Comparison of ENCODE assay signal across 13 cellular contexts in genomic region chr12:58148405-58148804, GRCh38.
DNase-seq lines count a peak whose midpoint lies in the region; ATAC-seq, FAIRE-seq and TF ChIP-seq lines count a peak whose summit lies in the region.
"Had no signal": no experiment of that assay in that cellular context is flagged by ENCODE, and none has a peak within 500 bp of the region (broad histone marks: within the 10 kb centered on the region; RNA-seq: fewer than 3 reads in every experiment).

No MANE protein-coding gene starts in this region.

- H3K27ac Mint-ChIP-seq in naive thymus-derived CD8-positive, alpha-beta T cell: no peak overlapping the region
- H3K27ac Mint-ChIP-seq: activated T-helper 1 cell treated with anti-CD3 and anti-CD28 coated beads, Interleukin-12 subunit alpha, Interleukin-12 subunit beta, Interleukin-2, Interleukin-4 antibody, amounts not matched to agents 30 ng/mL and 10 ng/mL and 1 ng/mL, durations not matched to agents 14 hours and 24 hours and 36 hours; natural killer cell treated with Interleukin-12 subunit alpha and Interleukin-12 subunit beta and Interleukin-15 and Interleukin-18, amount 100 ng/mL, for 72 hours; T-helper 17 cell had no signal

- FAIRE-seq in GM12891 (lab: Jason Lieb, UNC): no peak

- peaks cover 0 to 9% (median 0%) of the 10 kb centered on the region in 3 donors for H3K36me3 Mint-ChIP-seq in naive thymus-derived CD8-positive, alpha-beta T cell
- H3K36me3 Mint-ChIP-seq: natural killer cell treated with Interleukin-12 subunit alpha and Interleukin-12 subunit beta and Interleukin-15 and Interleukin-18, amount 100 ng/mL, for 72 hours had no signal

- no peaks in the 10 kb centered on the region for H3K4me1 Mint-ChIP-seq in naive thymus-derived CD8-positive, alpha-beta T cell
- H3K4me1 Mint-ChIP-seq: T-helper 17 cell had no signal

- H3K27me3 Mint-ChIP-seq in naive thymus-derived CD8-positive, alpha-beta T cell: peaks cover 7 to 32% (median 24%) of the 10 kb centered on the region in 5 donors

- peak; percentile 62 for DNase-seq in Ammon's horn (ENCODE audit: low spot score)
- peak; percentile 63 for DNase-seq in HT-29 (ENCODE audit: low spot score)
- DNase-seq in amniotic epithelial cell (ENCODE audit: low read depth): peak; percentile 74
- peak; percentile 88 for DNase-seq in iris pigment epithelial cell (ENCODE audit: low read depth)
- DNase-seq in naive thymus-derived CD8-positive, alpha-beta T cell: no peak
- DNase-seq in GM12891 (ENCODE audit: insufficient read length, low spot score): no peak
- DNase-seq in GM10266 (ENCODE audit: extremely low spot score): no peak
- no peak for DNase-seq in mesenteric fat pad (ENCODE audit: low spot score)
- DNase-seq: COR-L47, NCI-H1436 treated with DMSO at 0.1 percent for 48 hours, T-helper 17 cell had no signal

- H3K9me3 Mint-ChIP-seq in naive thymus-derived CD8-positive, alpha-beta T cell: peaks cover 0 to 20% (median 4%) of the 10 kb centered on the region in 9 donors

- H3K4me3 Mint-ChIP-seq in naive thymus-derived CD8-positive, alpha-beta T cell: no peak overlapping the region
- H3K4me3 Mint-ChIP-seq: activated T-helper 1 cell treated with anti-CD3 and anti-CD28 coated beads, Interleukin-12 subunit alpha, Interleukin-12 subunit beta, Interleukin-2, Interleukin-4 antibody, amounts not matched to agents 30 ng/mL and 10 ng/mL and 1 ng/mL, durations not matched to agents 14 hours and 24 hours and 36 hours; natural killer cell treated with Interleukin-12 subunit alpha and Interleukin-12 subunit beta and Interleukin-15 and Interleukin-18, amount 100 ng/mL, for 72 hours; T-helper 17 cell had no signal

- TF ChIP-seq POLR2A in GM12891 (IDR thresholded peaks at IDR 0.05; ENCODE audit: low read depth, low read length): no peak

- no peak for TF ChIP-seq CTCF in GM10266 (IDR thresholded peaks at IDR 0.05; ENCODE audit: control insufficient read depth, insufficient read depth, low read depth, missing control alignments)

- no peak for ATAC-seq in naive thymus-derived CD8-positive, alpha-beta T cell
- ATAC-seq: natural killer cell treated with Interleukin-12 subunit alpha and Interleukin-12 subunit beta and Interleukin-15 and Interleukin-18, amount 100 ng/mL, for 72 hours; T-helper 17 cell had no signal

- POLR2A ChIA-PET in naive thymus-derived CD8-positive, alpha-beta T cell (lab: Charles Lee): no interaction called here

TF ChIP-seq in GM12891, 5 proteins besides CTCF, POLR2A, EP300 and RAD21:
- TF ChIP-seq PAX5 (IDR thresholded peaks at IDR 0.05; ENCODE audit: insufficient read depth, low read length, severe bottlenecking) (no peak), SPI1 (IDR thresholded peaks at IDR 0.05; ENCODE audit: low read depth, low read length) (no peak), POU2F2 (IDR thresholded peaks at IDR 0.05; ENCODE audit: low read depth, low read length) (no peak), POLR2AphosphoS5 (IDR thresholded peaks at IDR 0.05; ENCODE audit: low read depth, low read length) (no peak), TAF1 (IDR thresholded peaks at IDR 0.05; ENCODE audit: low read depth, low read length) (no peak)

Comparison
In these comparisons a context has a peak if more than half of its experiments do, and no peak if none do; other contexts are left out.
1. DNase-seq: peak in Ammon's horn (single experiment), HT-29 (single experiment), amniotic epithelial cell (single experiment) and iris pigment epithelial cell (single experiment); none in naive thymus-derived CD8-positive, alpha-beta T cell (0 of 10), GM12891 (single experiment), GM10266 (single experiment) and mesenteric fat pad (single experiment).